In the genomic region with DNA sequence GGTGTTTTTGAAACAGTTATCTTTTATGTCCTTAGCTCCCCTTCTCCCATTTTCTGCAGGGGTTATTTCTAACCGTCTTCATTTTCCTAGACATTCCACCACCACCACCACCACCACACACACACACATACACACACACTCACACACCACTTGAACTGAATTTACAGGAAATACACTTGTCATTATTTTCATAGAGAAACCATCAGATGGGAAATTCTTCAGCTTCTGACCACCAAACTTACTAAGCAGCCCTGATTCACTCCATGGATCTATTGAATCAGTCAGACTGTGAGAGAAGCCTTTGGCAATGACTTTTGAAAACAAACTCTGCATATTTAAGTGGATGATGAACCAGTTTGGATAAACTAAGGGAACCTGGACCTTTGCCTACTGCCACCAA, we compare ENCODE assay signal across 35 cellular contexts.
"Had no signal": no experiment of that assay in that cellular context is flagged by ENCODE, and none has a peak within 500 bp of the region (broad histone marks: within the 10 kb centered on the region; RNA-seq: fewer than 3 reads in every experiment).

No MANE protein-coding gene starts in this region.

- ATAC-seq: activated CD4-positive, CD25-positive, alpha-beta regulatory T cell treated with anti-CD3 and anti-CD28 coated beads, Interleukin-2, amount 50 U/mL, for 24 hours; activated naive CD8-positive, alpha-beta T cell treated with anti-CD3 and anti-CD28 coated beads, Interleukin-2, amount 50 U/mL, for 24 hours; activated T-helper 17 cell treated with anti-CD3 and anti-CD28 coated beads, Interleukin-2, amount 50 U/mL, for 72 hours; effector memory CD8-positive, alpha-beta T cell; gastrocnemius medialis; left cardiac atrium; naive thymus-derived CD4-positive, alpha-beta T cell; psoas muscle; stimulated activated memory B cell treated with anti-CD40 and anti-IgM and Interleukin-4, amounts not matched to agents 10 μg/mL and 1 μg/mL and 100 μg/mL, for 72 hours; upper lobe of right lung had no signal

- H3K36me3 ChIP-seq: brain microvascular endothelial cell, gastrocnemius medialis, right atrium auricular region, suprapubic skin, tibial artery, upper lobe of right lung, WERI-Rb-1 had no signal

- H3K27me3 Mint-ChIP-seq: activated CD4-positive, alpha-beta memory T cell treated with anti-CD3 and anti-CD28 coated beads, Interleukin-2, amount 10 ng/mL, durations not matched to agents 7 days and 5 days; activated CD4-positive, alpha-beta T cell treated with anti-CD3 and anti-CD28 coated beads, Interleukin-2, amount 10 ng/mL, durations not matched to agents 24 days and 14 days; activated naive CD4-positive, alpha-beta T cell treated with anti-CD3 and anti-CD28 coated beads, Interleukin-2, amount 50 U/mL, for 24 hours; activated naive CD8-positive, alpha-beta T cell treated with anti-CD3 and anti-CD28 coated beads, Interleukin-2, amount 50 U/mL, for 24 hours; effector memory CD8-positive, alpha-beta T cell; naive thymus-derived CD4-positive, alpha-beta T cell; stimulated activated memory B cell treated with anti-CD40 and anti-IgM and Interleukin-4, amounts not matched to agents 10 μg/mL and 1 μg/mL and 100 μg/mL, for 72 hours had no signal

- H3K27me3 ChIP-seq: brain microvascular endothelial cell, right atrium auricular region, stomach, suprapubic skin, tibial artery, upper lobe of right lung had no signal

- H3K27ac Mint-ChIP-seq: activated CD4-positive, alpha-beta memory T cell treated with anti-CD3 and anti-CD28 coated beads, Interleukin-2, amount 10 ng/mL, durations not matched to agents 7 days and 5 days; activated CD4-positive, alpha-beta T cell treated with anti-CD3 and anti-CD28 coated beads, Interleukin-2, amount 10 ng/mL, durations not matched to agents 24 days and 14 days; activated naive CD4-positive, alpha-beta T cell treated with anti-CD3 and anti-CD28 coated beads, Interleukin-2, amount 50 U/mL, for 24 hours; activated naive CD8-positive, alpha-beta T cell treated with anti-CD3 and anti-CD28 coated beads, Interleukin-2, amount 50 U/mL, for 24 hours; activated T-cell treated with anti-CD3 and anti-CD28 coated beads, Interleukin-2, amount 50 U/mL, for 24 hours; activated T-helper 17 cell treated with anti-CD3 and anti-CD28 coated beads, Interleukin-2, amount 50 U/mL, for 72 hours; effector memory CD8-positive, alpha-beta T cell; mesothelial cell of epicardium; naive thymus-derived CD4-positive, alpha-beta T cell; stimulated activated memory B cell treated with anti-CD40 and anti-IgM and Interleukin-4, amounts not matched to agents 10 μg/mL and 1 μg/mL and 100 μg/mL, for 72 hours had no signal

- H3K4me1 Mint-ChIP-seq: activated CD4-positive, alpha-beta memory T cell treated with anti-CD3 and anti-CD28 coated beads, Interleukin-2, amount 10 ng/mL, durations not matched to agents 7 days and 5 days; activated CD4-positive, alpha-beta T cell treated with anti-CD3 and anti-CD28 coated beads, Interleukin-2, amount 10 ng/mL, durations not matched to agents 24 days and 14 days; activated naive CD4-positive, alpha-beta T cell treated with anti-CD3 and anti-CD28 coated beads, Interleukin-2, amount 50 U/mL, for 24 hours; activated naive CD8-positive, alpha-beta T cell treated with anti-CD3 and anti-CD28 coated beads, Interleukin-2, amount 50 U/mL, for 24 hours; activated T-helper 17 cell treated with anti-CD3 and anti-CD28 coated beads, Interleukin-2, amount 50 U/mL, for 72 hours; mesothelial cell of epicardium; naive thymus-derived CD4-positive, alpha-beta T cell; stimulated activated memory B cell treated with anti-CD40 and anti-IgM and Interleukin-4, amounts not matched to agents 10 μg/mL and 1 μg/mL and 100 μg/mL, for 72 hours had no signal

- H3K4me1 ChIP-seq: gastrocnemius medialis, parathyroid adenoma, psoas muscle, right atrium auricular region, stomach, suprapubic skin, tibial artery, upper lobe of right lung had no signal

- H3K9me3 ChIP-seq: suprapubic skin, upper lobe of right lung had no signal

- DNase-seq: activated CD4-positive, alpha-beta memory T cell treated with anti-CD3 and anti-CD28 coated beads, Interleukin-2, amount 10 ng/mL, durations not matched to agents 7 days and 5 days; activated CD4-positive, alpha-beta T cell treated with anti-CD3 and anti-CD28 coated beads, Interleukin-2, amount 10 ng/mL, durations not matched to agents 24 days and 14 days; activated CD8-positive, alpha-beta memory T cell treated with anti-CD3 and anti-CD28 coated beads, Interleukin-2, amount 50 U/mL, for 48 hours; activated naive CD8-positive, alpha-beta T cell treated with anti-CD3 and anti-CD28 coated beads, Interleukin-2, amount 50 U/mL, for 24 hours; activated T-cell treated with anti-CD3 and anti-CD28 coated beads, Interleukin-2, amount 50 U/mL, for 24 hours; amygdala; brain microvascular endothelial cell; caudate nucleus; cortex of kidney; effector memory CD8-positive, alpha-beta T cell; erythroblast; gastrocnemius medialis; glutamatergic neuron; left cardiac atrium; naive thymus-derived CD4-positive, alpha-beta T cell; nucleus accumbens; psoas muscle; stimulated activated CD4-positive, alpha-beta T cell treated with anti-CD3 and anti-CD28 coated beads, Interleukin-1b, Interleukin-23, amount 100 ng/mL, for 48 hours; stimulated activated CD4-positive, alpha-beta T cell treated with anti-CD3 and anti-CD28 coated beads, Interleukin-4, amount 100 ng/mL, for 4 hours; stimulated activated CD8-positive, alpha-beta memory T cell treated with anti-CD3 and anti-CD28 coated beads, Interleukin-4, amount 100 ng/mL, for 48 hours; stomach; tibial artery; upper lobe of right lung; WERI-Rb-1 had no signal

- H3K9me3 Mint-ChIP-seq: activated naive CD4-positive, alpha-beta T cell treated with anti-CD3 and anti-CD28 coated beads, Interleukin-2, amount 50 U/mL, for 24 hours had no signal

- H3K36me3 Mint-ChIP-seq: activated naive CD4-positive, alpha-beta T cell treated with anti-CD3 and anti-CD28 coated beads, Interleukin-2, amount 50 U/mL, for 24 hours had no signal

- H3K4me3 Mint-ChIP-seq: activated CD4-positive, alpha-beta memory T cell treated with anti-CD3 and anti-CD28 coated beads, Interleukin-2, amount 10 ng/mL, durations not matched to agents 7 days and 5 days; activated CD4-positive, alpha-beta T cell treated with anti-CD3 and anti-CD28 coated beads, Interleukin-2, amount 10 ng/mL, durations not matched to agents 24 days and 14 days; activated naive CD4-positive, alpha-beta T cell treated with anti-CD3 and anti-CD28 coated beads, Interleukin-2, amount 50 U/mL, for 24 hours; activated naive CD8-positive, alpha-beta T cell treated with anti-CD3 and anti-CD28 coated beads, Interleukin-2, amount 50 U/mL, for 24 hours; activated T-cell treated with anti-CD3 and anti-CD28 coated beads, Interleukin-2, amount 50 U/mL, for 24 hours; activated T-helper 17 cell treated with anti-CD3 and anti-CD28 coated beads, Interleukin-2, amount 50 U/mL, for 72 hours; effector memory CD8-positive, alpha-beta T cell; mesothelial cell of epicardium; naive thymus-derived CD4-positive, alpha-beta T cell; neural crest cell; stimulated activated memory B cell treated with anti-CD40 and anti-IgM and Interleukin-4, amounts not matched to agents 10 μg/mL and 1 μg/mL and 100 μg/mL, for 72 hours had no signal

- H3K4me3 ChIP-seq: gastrocnemius medialis, psoas muscle, right atrium auricular region, SK-N-MC, smooth muscle cell, stomach, suprapubic skin, tibial artery, upper lobe of right lung had no signal

- H3K27ac ChIP-seq: brain microvascular endothelial cell, gastrocnemius medialis, parathyroid adenoma, psoas muscle, right atrium auricular region, SK-N-MC, stomach, suprapubic skin, tibial artery, upper lobe of right lung, WERI-Rb-1 had no signal
